Comparison of ENCODE assay signal across 13 cellular contexts in the genomic region with DNA sequence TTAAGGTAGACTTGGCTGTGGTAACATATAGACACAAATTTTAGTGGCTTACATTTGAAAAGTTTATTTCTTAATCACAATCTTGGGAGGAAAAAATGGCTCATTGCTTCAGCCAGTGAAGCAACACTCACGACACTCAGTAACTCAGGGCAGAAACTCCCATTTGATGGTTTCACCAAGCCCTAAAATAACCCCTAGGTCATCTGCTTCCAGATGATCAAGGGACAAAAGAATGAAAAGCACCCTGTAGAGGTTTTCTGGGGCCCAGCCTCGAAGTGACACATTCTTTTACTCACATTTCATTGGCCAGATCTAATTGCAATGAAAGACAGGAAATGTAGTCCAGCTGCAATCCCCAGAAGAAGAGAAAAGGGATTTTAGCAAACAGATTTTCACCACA.
DNase-seq lines count a peak whose midpoint lies in the region; ATAC-seq and TF ChIP-seq lines count a peak whose summit lies in the region.
"Had no signal": no experiment of that assay in that cellular context is flagged by ENCODE, and none has a peak within 500 bp of the region (broad histone marks: within the 10 kb centered on the region; RNA-seq: fewer than 3 reads in every experiment).

No MANE protein-coding gene starts in this region.

- H3K9ac ChIP-seq in IMR-90 (ENCODE audit: low read depth, low read length) (no peak overlapping the region), mesenchymal stem cell (ENCODE audit: low read length) (peak overlapping the region; percentile 82)

- H2AK9ac ChIP-seq in IMR-90 (replicated peaks; ENCODE audit: low read depth, low read length, poor library complexity) = no peak overlapping the region

- H3K27me3 ChIP-seq in IMR-90 (ENCODE audit: control insufficient read depth, insufficient read depth, low read length) (no peaks in the 10 kb centered on the region), mesenchymal stem cell (ENCODE audit: control insufficient read depth in 1 of 2, insufficient read depth in 1 of 2, low read length in 2 of 2) (no peaks in the 10 kb centered on the region)
- no peaks in the 10 kb centered on the region for H3K27me3 ChIP-seq in naive thymus-derived CD4-positive, alpha-beta T cell (ENCODE audit: control insufficient read depth in 2 of 2, insufficient read depth in 2 of 2, low read length in 2 of 2)
- H3K27me3 ChIP-seq: neutrophil had no signal

- peaks cover 0 to 5% (median 0%) of the 10 kb centered on the region in 5 donors for H3K27me3 Mint-ChIP-seq in naive thymus-derived CD4-positive, alpha-beta T cell
- peaks cover 0 to 3% (median 0%) of the 10 kb centered on the region in 3 donors for H3K27me3 Mint-ChIP-seq in immature natural killer cell (ENCODE audit: low read depth in 3 of 3)
- H3K27me3 Mint-ChIP-seq: CD8-positive, alpha-beta memory T cell had no signal

- H3K4me3 Mint-ChIP-seq in naive thymus-derived CD4-positive, alpha-beta T cell = no peak overlapping the region
- H3K4me3 Mint-ChIP-seq in immature natural killer cell = no peak overlapping the region
- H3K4me3 Mint-ChIP-seq: CD8-positive, alpha-beta memory T cell had no signal

- H2BK15ac ChIP-seq in IMR-90 (ENCODE audit: low read depth, low read length) (peak overlapping the region; percentile 60; the same call in 2 of the 3 replicates), mesenchymal stem cell (ENCODE audit: low read depth, poor library complexity, severe bottlenecking) (no peak overlapping the region)

- H3K18ac ChIP-seq in IMR-90 (ENCODE audit: low read depth, low read length) = peak overlapping the region; percentile 97
- H3K18ac ChIP-seq in mesenchymal stem cell (ENCODE audit: low read depth in 1 of 2, low read length in 2 of 2) = no peak overlapping the region

- H3K27ac Mint-ChIP-seq in naive thymus-derived CD4-positive, alpha-beta T cell = no peak overlapping the region
- no peak overlapping the region for H3K27ac Mint-ChIP-seq in immature natural killer cell
- H3K27ac Mint-ChIP-seq: CD8-positive, alpha-beta memory T cell had no signal

- intact Hi-C loops in IMR-90 (cut with micrococcal nuclease) = no loop called here
- intact Hi-C loops in naive thymus-derived CD4-positive, alpha-beta T cell (cut with micrococcal nuclease) = no loop called here

- peaks cover 1% of the 10 kb centered on the region; the same call in 1 of the 2 replicates for H3K9me3 ChIP-seq in IMR-90 (ENCODE audit: control insufficient read depth, insufficient read depth, low read length)
- peaks cover 5% of the 10 kb centered on the region for H3K9me3 ChIP-seq in mesenchymal stem cell (ENCODE audit: control insufficient read depth, low read length)
- no peaks in the 10 kb centered on the region for H3K9me3 ChIP-seq in naive thymus-derived CD4-positive, alpha-beta T cell (ENCODE audit: control insufficient read depth in 2 of 3, low read length in 3 of 3)
- H3K9me3 ChIP-seq: neutrophil had no signal

- BruUV-seq in IMR-90 (replicated peaks; lab: Mats Ljungman, UMichigan) = no TSS peak

- peak overlapping the region; percentile 85; the same call in 1 of the 2 replicates for H3K4ac ChIP-seq in IMR-90 (ENCODE audit: low read depth, low read length)
- H3K4ac ChIP-seq in mesenchymal stem cell (ENCODE audit: low read depth in 1 of 2, low read length in 2 of 2) = no peak overlapping the region

- H3K23ac ChIP-seq in IMR-90 (ENCODE audit: low read depth, low read length) (no peak overlapping the region), mesenchymal stem cell (ENCODE audit: low read length in 2 of 2) (no peak overlapping the region)

- peaks cover 0 to 17% (median 4%) of the 10 kb centered on the region in 11 donors for H3K9me3 Mint-ChIP-seq in naive thymus-derived CD4-positive, alpha-beta T cell
- H3K9me3 Mint-ChIP-seq in immature natural killer cell = peaks cover 4 to 10% (median 4%) of the 10 kb centered on the region in 6 donors

- peak overlapping the region; percentile 45 for H3K56ac ChIP-seq in IMR-90 (ENCODE audit: extremely low read depth, insufficient read depth, low read length)

- H4K5ac ChIP-seq in IMR-90 (ENCODE audit: low read depth, low read length) = peak overlapping the region; percentile 75; the same call in 1 of the 2 replicates

- H2AFZ ChIP-seq in IMR-90 (replicated peaks; ENCODE audit: low read length, poor library complexity) (peak overlapping the region; percentile 33), mesenchymal stem cell (ENCODE audit: low read depth, low read length) (no peak overlapping the region)

- no peak overlapping the region for H4K91ac ChIP-seq in IMR-90 (ENCODE audit: insufficient read depth, low read depth, low read length)
- H4K91ac ChIP-seq in mesenchymal stem cell (ENCODE audit: low read length) = no peak overlapping the region

- POLR2A ChIA-PET in IMR-90 (lab: Charles Lee; ENCODE audit: unreplicated experiment) = no interaction called here
- POLR2A ChIA-PET in naive thymus-derived CD4-positive, alpha-beta T cell (lab: Charles Lee) = no interaction called here

- H2BK20ac ChIP-seq in IMR-90 (ENCODE audit: low read depth, low read length) = peak overlapping the region; percentile 60; the same call in 1 of the 2 replicates

- in situ Hi-C loops in IMR-90 (cut with MboI; ENCODE audit: low sequenced_read_pairs) = no loop called here

- DNase-seq in AG08395 (ENCODE audit: low spot score) (peak; percentile 89), IMR-90 (peak; percentile 81), epithelial cell of esophagus (ENCODE audit: low read depth) (peak; percentile 54), mesenchymal stem cell (peak; percentile 72), immature natural killer cell (no peak)
- no peak for DNase-seq in naive thymus-derived CD4-positive, alpha-beta T cell
- DNase-seq: anterior cingulate cortex; CD8-positive, alpha-beta memory T cell; NCI-H2029 treated with DMSO at 0.1 percent for 48 hours had no signal

- H3K27ac ChIP-seq in IMR-90 (ENCODE audit: insufficient read depth, low read length) (peak overlapping the region; percentile 53; the same call in 1 of the 2 replicates), mesenchymal stem cell (ENCODE audit: low read length, poor library complexity, severe bottlenecking) (no peak overlapping the region)
- H3K27ac ChIP-seq in naive thymus-derived CD4-positive, alpha-beta T cell (ENCODE audit: low read depth, low read length) = no peak overlapping the region
- H3K27ac ChIP-seq: neutrophil had no signal

- H3K4me1 ChIP-seq in IMR-90 (ENCODE audit: control insufficient read depth, insufficient read depth, low read length) = peaks cover 6% of the 10 kb centered on the region; the same call in 1 of the 2 replicates
- H3K4me1 ChIP-seq in mesenchymal stem cell (ENCODE audit: control insufficient read depth, insufficient read depth, low read depth, low read length) = no peaks in the 10 kb centered on the region
- no peaks in the 10 kb centered on the region for H3K4me1 ChIP-seq in naive thymus-derived CD4-positive, alpha-beta T cell (ENCODE audit: control insufficient read depth in 2 of 2, insufficient read depth in 2 of 2, low read length in 2 of 2)

- dilution Hi-C loops in IMR-90 (cut with HindIII; ENCODE audit: low sequenced_read_pairs, unreplicated experiment) = no loop called here

- peak overlapping the region; percentile 67 to 86; a peak in 3 of 4 replicates for H4K8ac ChIP-seq in IMR-90 (ENCODE audit: low read depth in 2 of 2, low read length in 2 of 2)
- H4K8ac ChIP-seq in mesenchymal stem cell (ENCODE audit: low read length) = no peak overlapping the region

- peak overlapping the region; percentile 88; the same call in 1 of the 2 replicates for H3K14ac ChIP-seq in IMR-90 (replicated peaks; ENCODE audit: low read depth, low read length)
- H3K14ac ChIP-seq in mesenchymal stem cell (ENCODE audit: low read length in 2 of 2) = no peak overlapping the region

- TF ChIP-seq POLR2A in IMR-90 (IDR thresholded peaks at IDR 0.05; ENCODE audit: low read depth, low read length) = no peak

- H3K4me1 Mint-ChIP-seq in naive thymus-derived CD4-positive, alpha-beta T cell = peaks cover 0 to 5% (median 0%) of the 10 kb centered on the region in 7 donors
- no peaks in the 10 kb centered on the region for H3K4me1 Mint-ChIP-seq in immature natural killer cell

- no peak for TF ChIP-seq RAD21 in IMR-90 (IDR thresholded peaks at IDR 0.05; ENCODE audit: low read length)

- H3K79me1 ChIP-seq in IMR-90 (ENCODE audit: low read depth in 1 of 2, low read length in 2 of 2) (no peaks in the 10 kb centered on the region), mesenchymal stem cell (replicated peaks; ENCODE audit: low read length, poor library complexity, severe bottlenecking) (no peaks in the 10 kb centered on the region)

- WGBS in IMR-90 (ENCODE audit: extremely low coverage in 2 of 2, insufficient read length in 1 of 2), 2 experiments = no CpG with 5 or more reads among the region's 2 CpGs
- WGBS in mesenchymal stem cell = 9% methylated on average over 2 of the region's 2 CpGs

- CTCF ChIA-PET in IMR-90 (lab: Yijun Ruan, JAX) = no interaction called here
- CTCF ChIA-PET in naive thymus-derived CD4-positive, alpha-beta T cell (lab: Charles Lee) = no interaction called here

- H3K36me3 Mint-ChIP-seq in naive thymus-derived CD4-positive, alpha-beta T cell = no peaks in the 10 kb centered on the region
- no peaks in the 10 kb centered on the region for H3K36me3 Mint-ChIP-seq in immature natural killer cell
- H3K36me3 Mint-ChIP-seq: CD8-positive, alpha-beta memory T cell had no signal

- ATAC-seq in IMR-90 (ENCODE audit: low read depth) = peak; percentile 86
- no peak for ATAC-seq in naive thymus-derived CD4-positive, alpha-beta T cell
- ATAC-seq in HG02884 (IDR thresholded peaks at IDR 0.05; ENCODE audit: unreplicated experiment) = no peak
- ATAC-seq in GM21619 (IDR thresholded peaks at IDR 0.05; ENCODE audit: unreplicated experiment) = no peak
- ATAC-seq: HCT116 had no signal

- peak overlapping the region; percentile 98 for H2BK5ac ChIP-seq in IMR-90 (ENCODE audit: low read depth, low read length, poor library complexity, severe bottlenecking)
- H2BK5ac ChIP-seq in mesenchymal stem cell (ENCODE audit: low read depth, low read length, poor library complexity, severe bottlenecking) = no peak overlapping the region

- H2BK120ac ChIP-seq in IMR-90 (ENCODE audit: low read depth, low read length) (peak overlapping the region; percentile 90), mesenchymal stem cell (ENCODE audit: low read depth, low read length) (no peak overlapping the region)

- H3K4me3 ChIP-seq in IMR-90 (ENCODE audit: insufficient read depth, low read depth, low read length) = no peak overlapping the region
- H3K4me3 ChIP-seq in epithelial cell of esophagus (ENCODE audit: low read length) = no peak overlapping the region
- no peak overlapping the region for H3K4me3 ChIP-seq in mesenchymal stem cell (ENCODE audit: insufficient read depth in 1 of 2, low read depth in 1 of 2, low read length in 2 of 2)
- no peak overlapping the region for H3K4me3 ChIP-seq in naive thymus-derived CD4-positive, alpha-beta T cell (ENCODE audit: low read length)

- peak overlapping the region; percentile 41; the same call in 1 of the 2 replicates for H3K4me2 ChIP-seq in IMR-90 (ENCODE audit: low read depth, low read length)
- no peak overlapping the region for H3K4me2 ChIP-seq in mesenchymal stem cell (ENCODE audit: low read length, poor library complexity, severe bottlenecking)

- H3K36me3 ChIP-seq in IMR-90 (ENCODE audit: control insufficient read depth, insufficient read depth, low read length) = no peaks in the 10 kb centered on the region
- no peaks in the 10 kb centered on the region for H3K36me3 ChIP-seq in mesenchymal stem cell (ENCODE audit: control insufficient read depth in 1 of 2, insufficient read depth in 2 of 2, low read depth in 1 of 2, low read length in 2 of 2)
- no peaks in the 10 kb centered on the region for H3K36me3 ChIP-seq in naive thymus-derived CD4-positive, alpha-beta T cell (ENCODE audit: control insufficient read depth in 2 of 3, insufficient read depth in 3 of 3, low read length in 3 of 3)
- H3K36me3 ChIP-seq: neutrophil had no signal

- no peaks in the 10 kb centered on the region for H3K9me1 ChIP-seq in IMR-90 (ENCODE audit: insufficient read depth, low read length)

- H4K20me1 ChIP-seq in IMR-90 (ENCODE audit: insufficient read depth, low read length) = no peaks in the 10 kb centered on the region

- TF ChIP-seq CTCF in IMR-90 (conservative IDR thresholded peaks at IDR 0.05; ENCODE audit: low read depth, low read length) = no peak
- no peak for TF ChIP-seq CTCF in epithelial cell of esophagus (IDR thresholded peaks at IDR 0.05; ENCODE audit: insufficient read depth, low read depth, low read length, missing control alignments)

- H2AK5ac ChIP-seq in IMR-90 (ENCODE audit: low read depth, low read length) (no peak overlapping the region), mesenchymal stem cell (ENCODE audit: low read length, severe bottlenecking) (no peak overlapping the region)

- no peak overlapping the region for H2BK12ac ChIP-seq in mesenchymal stem cell (ENCODE audit: low read length in 2 of 2)

Comparison
In these comparisons a context has a peak if more than half of its experiments do, and no peak if none do; other contexts are left out.
1. DNase-seq: peak in AG08395 (single experiment), IMR-90 (single experiment), epithelial cell of esophagus (single experiment) and mesenchymal stem cell (single experiment); none in naive thymus-derived CD4-positive, alpha-beta T cell (0 of 9) and immature natural killer cell (0 of 3).